Comparison of ENCODE assay signal across 9 cellular contexts in genomic region chr4:166324321-166324720, GRCh38.
DNase-seq lines count a peak whose midpoint lies in the region; ATAC-seq and TF ChIP-seq lines count a peak whose summit lies in the region.
"Had no signal": no experiment of that assay in that cellular context is flagged by ENCODE, and none has a peak within 500 bp of the region (broad histone marks: within the 10 kb centered on the region; RNA-seq: fewer than 3 reads in every experiment).

No MANE protein-coding gene starts in this region.

- DNase-seq in GM12864 (ENCODE audit: low read depth) (no peak), kidney glomerular epithelial cell (lab: John Stamatoyannopoulos, UW) (peak; percentile 54), midbrain (lab: John Stamatoyannopoulos, UW) (no peak), DMS153 (lab: John Stamatoyannopoulos, UW) (no peak), GM19238 (ENCODE audit: insufficient read length, low spot score) (no peak)
- DNase-seq in stimulated activated CD8-positive, alpha-beta memory T cell treated with anti-CD3 and anti-CD28 coated beads, Interleukin-4, amount 100 ng/mL, for 48 hours, result no peak
- DNase-seq: activated CD8-positive, alpha-beta memory T cell treated with anti-CD3 and anti-CD28 coated beads, Interleukin-2, amount 50 U/mL, for 48 hours had no signal

- peak; percentile 74 for ATAC-seq in HG03280 (IDR thresholded peaks at IDR 0.05; ENCODE audit: unreplicated experiment)
- peak; percentile 36; the same call in 1 of the 3 replicates for ATAC-seq in SK-N-SH treated with all-trans-retinoic acid at 6 μM for 48 hours

- H3K4me3 ChIP-seq in GM12864 (ENCODE audit: low read depth, low read length), result no peak overlapping the region

- TF ChIP-seq CTCF in GM12864 (IDR thresholded peaks at IDR 0.05; ENCODE audit: low read depth, low read length, missing control alignments), result peak; percentile 56

TF ChIP-seq in SK-N-SH treated with all-trans-retinoic acid at 6 μM for 48 hours, 23 proteins besides CTCF, POLR2A, EP300 and RAD21:
- TF ChIP-seq ZNF70 (CRISPR knock-in tag; IDR thresholded peaks at IDR 0.05) (no peak), BACH2 (CRISPR knock-in tag; IDR thresholded peaks at IDR 0.05; ENCODE audit: borderline replicate concordance) (no peak), ESRRG (CRISPR knock-in tag; IDR thresholded peaks at IDR 0.05) (no peak), PATZ1 (CRISPR knock-in tag; IDR thresholded peaks at IDR 0.05; ENCODE audit: borderline replicate concordance) (no peak), CSDC2 (CRISPR knock-in tag; IDR thresholded peaks at IDR 0.05) (no peak), TSHZ2 (CRISPR knock-in tag; IDR thresholded peaks at IDR 0.05) (no peak), ZNF8 (CRISPR knock-in tag; IDR thresholded peaks at IDR 0.05) (no peak), OSR1 (CRISPR knock-in tag; IDR thresholded peaks at IDR 0.05) (no peak), ISL1 (CRISPR knock-in tag; IDR thresholded peaks at IDR 0.05) (no peak)
- TF ChIP-seq, protein P1, sequence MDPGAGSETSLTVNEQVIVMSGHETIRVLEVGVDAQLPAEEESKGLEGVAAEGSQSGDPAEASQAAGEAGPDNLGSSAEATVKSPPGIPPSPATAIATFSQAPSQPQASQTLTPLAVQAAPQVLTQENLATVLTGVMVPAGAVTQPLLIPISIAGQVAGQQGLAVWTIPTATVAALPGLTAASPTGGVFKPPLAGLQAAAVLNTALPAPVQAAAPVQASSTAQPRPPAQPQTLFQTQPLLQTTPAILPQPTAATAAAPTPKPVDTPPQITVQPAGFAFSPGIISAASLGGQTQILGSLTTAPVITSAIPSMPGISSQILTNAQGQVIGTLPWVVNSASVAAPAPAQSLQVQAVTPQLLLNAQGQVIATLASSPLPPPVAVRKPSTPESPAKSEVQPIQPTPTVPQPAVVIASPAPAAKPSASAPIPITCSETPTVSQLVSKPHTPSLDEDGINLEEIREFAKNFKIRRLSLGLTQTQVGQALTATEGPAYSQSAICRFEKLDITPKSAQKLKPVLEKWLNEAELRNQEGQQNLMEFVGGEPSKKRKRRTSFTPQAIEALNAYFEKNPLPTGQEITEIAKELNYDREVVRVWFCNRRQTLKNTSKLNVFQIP (CRISPR knock-in tag; IDR thresholded peaks at IDR 0.05; ENCODE audit: borderline replicate concordance, low read depth), result no peak
TF ChIP-seq in SK-N-SH treated with all-trans-retinoic acid at 6 μM for 48 hours: peak in this region for 0.
